23 cellular contexts compared by ENCODE assay signal in genomic region chr16:74505011-74505410, GRCh38.
DNase-seq lines count a peak whose midpoint lies in the region; ATAC-seq and TF ChIP-seq lines count a peak whose summit lies in the region.
"Had no signal": no experiment of that assay in that cellular context is flagged by ENCODE, and none has a peak within 500 bp of the region (broad histone marks: within the 10 kb centered on the region; RNA-seq: fewer than 3 reads in every experiment).

No MANE protein-coding gene starts in this region.

- no peaks in the 10 kb centered on the region for H3K9me3 Mint-ChIP-seq in activated naive CD4-positive, alpha-beta T cell treated with anti-CD3 and anti-CD28 coated beads, Interleukin-2, amount 50 U/mL, for 24 hours
- H3K9me3 Mint-ChIP-seq in WTC11 (no peaks in the 10 kb centered on the region), glutamatergic neuron (ENCODE audit: unreplicated experiment) (no peaks in the 10 kb centered on the region)
- H3K9me3 Mint-ChIP-seq: CD14-positive monocyte had no signal

- CTCF ChIA-PET in WTC11 (lab: Charles Lee): no interaction called here

- POLR2A ChIA-PET in WTC11 (lab: Charles Lee): no interaction called here

- peaks cover 8% of the 10 kb centered on the region for H3K36me3 Mint-ChIP-seq in activated naive CD4-positive, alpha-beta T cell treated with anti-CD3 and anti-CD28 coated beads, Interleukin-2, amount 50 U/mL, for 24 hours
- H3K36me3 Mint-ChIP-seq in WTC11: peaks cover 32% of the 10 kb centered on the region
- no peaks in the 10 kb centered on the region for H3K36me3 Mint-ChIP-seq in glutamatergic neuron (ENCODE audit: unreplicated experiment)

- TF ChIP-seq CTCF in WTC11 (IDR thresholded peaks at IDR 0.05): no peak
- no peak for TF ChIP-seq CTCF in glutamatergic neuron (IDR thresholded peaks at IDR 0.05; ENCODE audit: partially characterized antibody, unreplicated experiment)

- H3K4me1 Mint-ChIP-seq in activated naive CD4-positive, alpha-beta T cell treated with anti-CD3 and anti-CD28 coated beads, Interleukin-2, amount 50 U/mL, for 24 hours: peaks cover 28% of the 10 kb centered on the region
- no peaks in the 10 kb centered on the region for H3K4me1 Mint-ChIP-seq in WTC11
- H3K4me1 Mint-ChIP-seq in glutamatergic neuron (ENCODE audit: low read depth, unreplicated experiment): no peaks in the 10 kb centered on the region
- H3K4me1 Mint-ChIP-seq: CD14-positive monocyte had no signal

- H3K27ac ChIP-seq in substantia nigra (ENCODE audit: low read depth, low read length, poor library complexity, severe bottlenecking): peak overlapping the region; percentile 66
- H3K27ac ChIP-seq: 22Rv1, PC-9, SJCRH30 had no signal

- H3K4me3 Mint-ChIP-seq in activated naive CD4-positive, alpha-beta T cell treated with anti-CD3 and anti-CD28 coated beads, Interleukin-2, amount 50 U/mL, for 24 hours: no peak overlapping the region
- H3K4me3 Mint-ChIP-seq in WTC11: no peak overlapping the region
- H3K4me3 Mint-ChIP-seq in glutamatergic neuron (ENCODE audit: unreplicated experiment): no peak overlapping the region
- H3K4me3 Mint-ChIP-seq: CD14-positive monocyte had no signal

- DNase-seq in activated naive CD4-positive, alpha-beta T cell treated with Interleukin-2 at 50 U/mL for 16 hours: no peak
- DNase-seq in WTC11 (ENCODE audit: low spot score) (no peak), glutamatergic neuron (no peak), substantia nigra (lab: John Stamatoyannopoulos, UW) (no peak), DMS53 treated with DMSO at 0.1 percent for 48 hours (lab: John Stamatoyannopoulos, UW; ENCODE audit: unreplicated experiment) (no peak), GM03348 (ENCODE audit: low spot score) (no peak), NCI-H1417 treated with DMSO at 0.1 percent for 48 hours (lab: John Stamatoyannopoulos, UW) (no peak)
- DNase-seq: ACHN, BE2C, KBM-7, MV-4-11, NCI-H1105, NCI-H146, NCI-H1930, NCI-H446 treated with DMSO at 0.1 percent for 48 hours, NCI-H526, PC-9, SJCRH30 had no signal

- H3K27me3 Mint-ChIP-seq in activated naive CD4-positive, alpha-beta T cell treated with anti-CD3 and anti-CD28 coated beads, Interleukin-2, amount 50 U/mL, for 24 hours: no peaks in the 10 kb centered on the region
- H3K27me3 Mint-ChIP-seq in WTC11 (ENCODE audit: low read depth) (no peaks in the 10 kb centered on the region), glutamatergic neuron (ENCODE audit: unreplicated experiment) (no peaks in the 10 kb centered on the region)

- no peak for ATAC-seq in WTC11
- ATAC-seq: HCT116, Right ventricle myocardium inferior had no signal

- H3K27ac Mint-ChIP-seq in activated naive CD4-positive, alpha-beta T cell treated with anti-CD3 and anti-CD28 coated beads, Interleukin-2, amount 50 U/mL, for 24 hours: peak overlapping the region; percentile 17
- H3K27ac Mint-ChIP-seq in WTC11: peak overlapping the region; percentile 73; the same call in 1 of the 2 replicates
- H3K27ac Mint-ChIP-seq in glutamatergic neuron (ENCODE audit: unreplicated experiment): peak overlapping the region; percentile 33

TF ChIP-seq in WTC11, 78 proteins besides CTCF, POLR2A, EP300 and RAD21 (continues in another document):
- TF ChIP-seq ARID4B (CRISPR knock-in tag; IDR thresholded peaks at IDR 0.05; ENCODE audit: borderline replicate concordance): no peak
- TF ChIP-seq ZNF317 (CRISPR knock-in tag; IDR thresholded peaks at IDR 0.05; ENCODE audit: borderline replicate concordance, low read depth): no peak
- no peak for TF ChIP-seq MAX (CRISPR knock-in tag; IDR thresholded peaks at IDR 0.05)
- no peak for TF ChIP-seq FOXK1 (CRISPR knock-in tag; IDR thresholded peaks at IDR 0.05)
- TF ChIP-seq ATF6 (CRISPR knock-in tag; IDR thresholded peaks at IDR 0.05): no peak
- no peak for TF ChIP-seq ZNF425 (CRISPR knock-in tag; conservative IDR thresholded peaks at IDR 0.05)
- TF ChIP-seq ZNF232 (CRISPR knock-in tag; IDR thresholded peaks at IDR 0.05): no peak
- no peak for TF ChIP-seq MLX (CRISPR knock-in tag; IDR thresholded peaks at IDR 0.05)

Comparison
In these comparisons a context has a peak if more than half of its experiments do, and no peak if none do; other contexts are left out.
1. H3K27ac Mint-ChIP-seq: peak in every context shown above with its lines; median percentile 73 in WTC11; 33 in glutamatergic neuron; 17 in activated naive CD4-positive, alpha-beta T cell treated with anti-CD3 and anti-CD28 coated beads, Interleukin-2, amount 50 U/mL, for 24 hours.